Comparison of ENCODE assay signal across 1 cellular context in genomic region chr19:33503791-33504444, GRCh38.
TF ChIP-seq lines count a peak whose summit lies in the region.

No MANE protein-coding gene starts in this region.

TF ChIP-seq in HepG2, 621 proteins besides CTCF, POLR2A, EP300 and RAD21:
- TF ChIP-seq MAFF (IDR thresholded peaks at IDR 0.05; ENCODE audit: low read depth, low read length) (no peak), MNT (IDR thresholded peaks at IDR 0.05) (no peak), POLR2AphosphoS5 (IDR thresholded peaks at IDR 0.05; ENCODE audit: low read depth, low read length) (no peak), SSRP1 (CRISPR knock-in tag; IDR thresholded peaks at IDR 0.05) (no peak), RBAK (CRISPR knock-in tag; IDR thresholded peaks at IDR 0.05) (no peak)
TF ChIP-seq in HepG2: peak in this region for 0.
